In genomic region chr9:93202919-93203712, GRCh38 we compare ENCODE assay signal across 15 cellular contexts. TPM values are rescaled to one million over a fixed set of nuclear protein-coding genes. Genes with fewer than 3 reads are reported as not detected.
DNase-seq lines count a peak whose midpoint lies in the region; ATAC-seq and TF ChIP-seq lines count a peak whose summit lies in the region.
"Had no signal": no experiment of that assay in that cellular context is flagged by ENCODE, and none has a peak within 500 bp of the region (broad histone marks: within the 10 kb centered on the region; RNA-seq: fewer than 3 reads in every experiment).

No MANE protein-coding gene starts in this region.

- H3K9me3 ChIP-seq in vagina, result no peaks in the 10 kb centered on the region
- H3K9me3 ChIP-seq: tibial nerve had no signal

- TF ChIP-seq CTCF in VCaP (conservative IDR thresholded peaks at IDR 0.05), result no peak
- no peak for TF ChIP-seq CTCF in progenitor cell of endocrine pancreas (IDR thresholded peaks at IDR 0.05; ENCODE audit: unreplicated experiment)
- no peak for TF ChIP-seq CTCF in vagina (IDR thresholded peaks at IDR 0.05)

- H3K27ac ChIP-seq in VCaP (peak overlapping the region; percentile 99), vagina (no peak overlapping the region)

- peaks cover 71% of the 10 kb centered on the region for H3K4me1 Mint-ChIP-seq in progenitor cell of endocrine pancreas (ENCODE audit: low read depth)

- H3K27ac Mint-ChIP-seq in progenitor cell of endocrine pancreas, result peak overlapping the region; percentile 75

- no peaks in the 10 kb centered on the region for H3K27me3 Mint-ChIP-seq in progenitor cell of endocrine pancreas

- no peaks in the 10 kb centered on the region for H3K9me3 Mint-ChIP-seq in progenitor cell of endocrine pancreas (ENCODE audit: low read depth)
- H3K9me3 Mint-ChIP-seq: activated T-cell treated with anti-CD3 and anti-CD28 coated beads, Interleukin-2, amount 50 U/mL, for 4 hours had no signal

- H3K4me3 ChIP-seq in vagina, result no peak overlapping the region
- H3K4me3 ChIP-seq: tibial nerve had no signal

- no peak for TF ChIP-seq POLR2A in vagina (IDR thresholded peaks at IDR 0.05)

- DNase-seq in D341Med (ENCODE audit: low spot score) (peak; percentile 71), left cardiac atrium (peak; percentile 15), progenitor cell of endocrine pancreas (ENCODE audit: low spot score, unreplicated experiment) (no peak), vagina (ENCODE audit: extremely low spot score in 2 of 2) (no peak), H4 (ENCODE audit: low spot score) (no peak), NCI-H2227 treated with DMSO at 0.1 percent for 48 hours (lab: John Stamatoyannopoulos, UW) (no peak)
- DNase-seq: activated T-cell treated with anti-CD3 and anti-CD28 coated beads, Interleukin-2, amount 50 U/mL, for 4 hours; erythroblast; NCI-H2081 treated with DMSO at 0.1 percent for 48 hours; NCI-H774; stimulated activated CD4-positive, alpha-beta T cell treated with anti-CD3 and anti-CD28 coated beads, Interleukin-2, amount 100 ng/mL, for 24 hours; T-helper 9 cell had no signal

- H3K36me3 ChIP-seq in vagina, result no peaks in the 10 kb centered on the region
- H3K36me3 ChIP-seq: tibial nerve had no signal

- H3K27me3 ChIP-seq in vagina, result no peaks in the 10 kb centered on the region
- H3K27me3 ChIP-seq: tibial nerve had no signal

- peak overlapping the region; percentile 60 for H3K4me3 Mint-ChIP-seq in progenitor cell of endocrine pancreas (ENCODE audit: low read depth)
- H3K4me3 Mint-ChIP-seq: activated T-cell treated with anti-CD3 and anti-CD28 coated beads, Interleukin-2, amount 50 U/mL, for 4 hours had no signal

- H3K4me1 ChIP-seq in vagina, result peaks cover 33% of the 10 kb centered on the region

- intact Hi-C loops in left cardiac atrium (cut with DNase I) (no loop called here), vagina (cut with DNase I) (no loop called here)

- H3K36me3 Mint-ChIP-seq in progenitor cell of endocrine pancreas (ENCODE audit: insufficient read depth), result no peaks in the 10 kb centered on the region

- ATAC-seq in left cardiac atrium, result no peak
- no peak for ATAC-seq in GM19023 (IDR thresholded peaks at IDR 0.05; ENCODE audit: unreplicated experiment)
- ATAC-seq: activated T-cell treated with anti-CD3 and anti-CD28 coated beads, Interleukin-2, amount 50 U/mL, for 4 hours had no signal

RNA-seq across cellular contexts. Expression of gene WNK2, which starts 19.2 kb away (rescaled TPM):
- total RNA-seq in left cardiac atrium (100 to 1,000 TPM; 174 to 175 TPM), progenitor cell of endocrine pancreas (302 and 345 TPM in 2 replicates), vagina (24.8 TPM)
- total RNA-seq in H4 (2014; rRNA removed; shearing (Covaris generic)), result 0.02 TPM in 1 of 2 replicates, not detected in the other

Comparison
In these comparisons a context has a peak if more than half of its experiments do, and no peak if none do; other contexts are left out.
1. DNase-seq: peak in D341Med (single experiment) and left cardiac atrium (single experiment); none in progenitor cell of endocrine pancreas (single experiment), vagina (0 of 2), H4 (single experiment) and NCI-H2227 treated with DMSO at 0.1 percent for 48 hours (single experiment).
2. RNA of gene WNK2, which starts 19.2 kb away (total RNA-seq): 302 to 345 TPM in progenitor cell of endocrine pancreas, 174 to 175 TPM in left cardiac atrium and 24.8 TPM in vagina (single experiment); 0.02 TPM in H4; every median in the first group is over 10 times any median in the second.